Comparison of ENCODE assay signal across 16 cellular contexts in genomic region chr9:33459115-33459514, GRCh38. TPM values are rescaled to one million over a fixed set of nuclear protein-coding genes. Genes with fewer than 3 reads are reported as not detected.
A peak's percentile ranks its signal among the peaks of the same experiment; 100 is the strongest.
DNase-seq lines count a peak whose midpoint lies in the region; ATAC-seq and TF ChIP-seq lines count a peak whose summit lies in the region.
"Had no signal": no experiment of that assay in that cellular context is flagged by ENCODE, and none has a peak within 500 bp of the region (broad histone marks: within the 10 kb centered on the region; RNA-seq: fewer than 3 reads in every experiment).

No MANE protein-coding gene starts in this region.

- no peaks in the 10 kb centered on the region for H3K27me3 ChIP-seq in PC-3 (ENCODE audit: low read length)
- no peaks in the 10 kb centered on the region for H3K27me3 ChIP-seq in psoas muscle (ENCODE audit: insufficient read depth in 3 of 3, low read length in 2 of 3)
- H3K27me3 ChIP-seq: adrenal gland, gastroesophageal sphincter, spleen had no signal

- TF ChIP-seq CTCF in PC-3 (conservative IDR thresholded peaks at IDR 0.05; ENCODE audit: low read depth, low read length) (no peak), psoas muscle (IDR thresholded peaks at IDR 0.05) (no peak)

- ATAC-seq in PC-3 (no peak; the same call in 1 of the 2 replicates), psoas muscle (no peak)
- ATAC-seq in activated naive CD8-positive, alpha-beta T cell treated with anti-CD3 and anti-CD28 coated beads, Interleukin-2, amount 10 ng/mL, durations not matched to agents 7 days and 5 days (ENCODE audit: low read depth), result no peak
- ATAC-seq in stimulated activated effector memory CD8-positive, alpha-beta T cell treated with anti-CD3 and anti-CD28 coated beads, Interleukin-12 subunit alpha, Interleukin-12 subunit beta, amount 100 ng/mL, for 72 hours, result no peak
- ATAC-seq: gastroesophageal sphincter had no signal

- POLR2A ChIA-PET in PC-3 (lab: Charles Lee; ENCODE audit: unreplicated experiment), result no interaction called here
- POLR2A ChIA-PET in activated naive CD8-positive, alpha-beta T cell treated with anti-CD3 and anti-CD28 coated beads, Interleukin-2, amount 10 ng/mL, durations not matched to agents 7 days and 5 days (lab: Charles Lee), result interaction anchor here (0.7 to 2.5 kb wide), 6 partner anchors 12 to 132 kb away, joined by 3 to 13 read pairs (median 4); partner anchors contain the start of genes AQP3 and NOL6

- H3K4me3 ChIP-seq in PC-3 (ENCODE audit: low read length) (no peak overlapping the region), psoas muscle (no peak overlapping the region)
- H3K4me3 ChIP-seq: adrenal gland, gastroesophageal sphincter, lower lobe of right lung, spleen had no signal

- peaks cover 10% of the 10 kb centered on the region; the same call in 1 of the 2 replicates for H3K36me3 ChIP-seq in PC-3 (ENCODE audit: low read depth, low read length)
- peaks cover 18 to 38% of the 10 kb centered on the region in 2 donors for H3K36me3 ChIP-seq in psoas muscle (ENCODE audit: insufficient read depth in 1 of 2, low read depth in 1 of 2)

- intact Hi-C loops in activated naive CD4-positive, alpha-beta T cell treated with anti-CD3 and anti-CD28 coated beads for 36 hours (cut with micrococcal nuclease), result loop anchor here (2.0 to 10.0 kb wide), 2 partner anchors 382 to 904 kb away; partner anchors contain the start of genes SMIM27, SMU1 and TOPORS
- intact Hi-C loops in PC-3 (cut with micrococcal nuclease) (no loop called here), psoas muscle (cut with DNase I) (no loop called here)

- H3K79me2 ChIP-seq in PC-3 (ENCODE audit: low read length), result no peaks in the 10 kb centered on the region

- no peaks in the 10 kb centered on the region for H3K9me2 ChIP-seq in PC-3 (replicated peaks; ENCODE audit: low read length)

- no peak overlapping the region for H2AFZ ChIP-seq in PC-3 (ENCODE audit: low read length)

- H3K4me3 Mint-ChIP-seq in activated naive CD4-positive, alpha-beta T cell treated with anti-CD3 and anti-CD28 coated beads for 36 hours, result no peak overlapping the region
- H3K4me3 Mint-ChIP-seq in activated naive CD8-positive, alpha-beta T cell treated with anti-CD3 and anti-CD28 coated beads, Interleukin-2, amount 10 ng/mL, durations not matched to agents 7 days and 5 days, result no peak overlapping the region
- H3K4me3 Mint-ChIP-seq in stimulated activated effector memory CD8-positive, alpha-beta T cell treated with anti-CD3 and anti-CD28 coated beads, Interleukin-12 subunit alpha, Interleukin-12 subunit beta, amount 100 ng/mL, for 72 hours, result peak overlapping the region; percentile 49
- H3K4me3 Mint-ChIP-seq: natural killer cell had no signal

- H3K4me2 ChIP-seq in PC-3 (ENCODE audit: low read length), result no peak overlapping the region
- H3K4me2 ChIP-seq: KMS-11 had no signal

- H3K27ac ChIP-seq in PC-3 (ENCODE audit: low read length) (peak overlapping the region; percentile 54), psoas muscle (no peak overlapping the region)
- H3K27ac ChIP-seq: adrenal gland, gastroesophageal sphincter, KMS-11 had no signal

- DNase-seq in activated naive CD4-positive, alpha-beta T cell treated with anti-CD3 and anti-CD28 coated beads for 36 hours, result no peak
- DNase-seq in activated naive CD4-positive, alpha-beta T cell treated with anti-CD3 and anti-CD28 coated beads, Interleukin-2, amount 50 U/mL, for 16 hours, result no peak
- DNase-seq in PC-3 (no peak), psoas muscle (no peak), RKO (ENCODE audit: low spot score) (no peak), AML-193 (lab: John Stamatoyannopoulos, UW) (no peak)
- DNase-seq in activated naive CD8-positive, alpha-beta T cell treated with anti-CD3 and anti-CD28 coated beads, Interleukin-2, amount 10 ng/mL, durations not matched to agents 7 days and 5 days, result no peak
- DNase-seq in stimulated activated effector memory CD8-positive, alpha-beta T cell treated with anti-CD3 and anti-CD28 coated beads, Interleukin-12 subunit alpha, Interleukin-12 subunit beta, amount 100 ng/mL, for 72 hours (ENCODE audit: low spot score in 2 of 2), result no peak
- DNase-seq: adrenal gland, lower lobe of right lung, natural killer cell, NCI-H146, spleen had no signal

- CTCF ChIA-PET in activated naive CD4-positive, alpha-beta T cell treated with anti-CD3 and anti-CD28 coated beads for 36 hours (lab: Charles Lee), result interaction anchor here (0.7 to 3.0 kb wide), 3 partner anchors 8 to 43 kb away, joined by 3 to 21 read pairs (median 6); partner anchors contain the start of gene AQP3
- CTCF ChIA-PET in PC-3 (lab: Charles Lee), result interaction anchor here (0.6 kb wide), 1 partner anchor 8 kb away, joined by 4 read pairs; no protein-coding TSS in a partner anchor

- peaks cover 8% of the 10 kb centered on the region for H3K36me3 Mint-ChIP-seq in activated naive CD4-positive, alpha-beta T cell treated with anti-CD3 and anti-CD28 coated beads for 36 hours (ENCODE audit: low read depth)
- H3K36me3 Mint-ChIP-seq in activated naive CD8-positive, alpha-beta T cell treated with anti-CD3 and anti-CD28 coated beads, Interleukin-2, amount 10 ng/mL, durations not matched to agents 7 days and 5 days, result peaks cover 7% of the 10 kb centered on the region
- peaks cover 35% of the 10 kb centered on the region for H3K36me3 Mint-ChIP-seq in stimulated activated effector memory CD8-positive, alpha-beta T cell treated with anti-CD3 and anti-CD28 coated beads, Interleukin-12 subunit alpha, Interleukin-12 subunit beta, amount 100 ng/mL, for 72 hours
- H3K36me3 Mint-ChIP-seq: natural killer cell had no signal

- H3K4me1 Mint-ChIP-seq in activated naive CD4-positive, alpha-beta T cell treated with anti-CD3 and anti-CD28 coated beads for 36 hours (ENCODE audit: low read depth), result peaks cover 47% of the 10 kb centered on the region
- H3K4me1 Mint-ChIP-seq in activated naive CD8-positive, alpha-beta T cell treated with anti-CD3 and anti-CD28 coated beads, Interleukin-2, amount 10 ng/mL, durations not matched to agents 7 days and 5 days, result peaks cover 37% of the 10 kb centered on the region
- peaks cover 50% of the 10 kb centered on the region for H3K4me1 Mint-ChIP-seq in stimulated activated effector memory CD8-positive, alpha-beta T cell treated with anti-CD3 and anti-CD28 coated beads, Interleukin-12 subunit alpha, Interleukin-12 subunit beta, amount 100 ng/mL, for 72 hours
- H3K4me1 Mint-ChIP-seq: natural killer cell had no signal

- no peaks in the 10 kb centered on the region for H4K20me1 ChIP-seq in PC-3 (ENCODE audit: low read length)

- no peaks in the 10 kb centered on the region for H3K9me3 Mint-ChIP-seq in activated naive CD4-positive, alpha-beta T cell treated with anti-CD3 and anti-CD28 coated beads for 36 hours
- no peaks in the 10 kb centered on the region for H3K9me3 Mint-ChIP-seq in activated naive CD8-positive, alpha-beta T cell treated with anti-CD3 and anti-CD28 coated beads, Interleukin-2, amount 10 ng/mL, durations not matched to agents 7 days and 5 days
- H3K9me3 Mint-ChIP-seq in stimulated activated effector memory CD8-positive, alpha-beta T cell treated with anti-CD3 and anti-CD28 coated beads, Interleukin-12 subunit alpha, Interleukin-12 subunit beta, amount 100 ng/mL, for 72 hours, result no peaks in the 10 kb centered on the region
- H3K9me3 Mint-ChIP-seq: natural killer cell had no signal

- peak overlapping the region; percentile 90 for H3K27ac Mint-ChIP-seq in activated naive CD4-positive, alpha-beta T cell treated with anti-CD3 and anti-CD28 coated beads for 36 hours
- H3K27ac Mint-ChIP-seq in activated naive CD8-positive, alpha-beta T cell treated with anti-CD3 and anti-CD28 coated beads, Interleukin-2, amount 10 ng/mL, durations not matched to agents 7 days and 5 days, result peak overlapping the region; percentile 84
- peak overlapping the region; percentile 94 for H3K27ac Mint-ChIP-seq in stimulated activated effector memory CD8-positive, alpha-beta T cell treated with anti-CD3 and anti-CD28 coated beads, Interleukin-12 subunit alpha, Interleukin-12 subunit beta, amount 100 ng/mL, for 72 hours

- H3K9ac ChIP-seq in PC-3 (ENCODE audit: low read length), result no peak overlapping the region
- H3K9ac ChIP-seq: KMS-11 had no signal

- H3K27me3 Mint-ChIP-seq in activated naive CD4-positive, alpha-beta T cell treated with anti-CD3 and anti-CD28 coated beads for 36 hours (ENCODE audit: low read depth), result no peaks in the 10 kb centered on the region
- H3K27me3 Mint-ChIP-seq in activated naive CD8-positive, alpha-beta T cell treated with anti-CD3 and anti-CD28 coated beads, Interleukin-2, amount 10 ng/mL, durations not matched to agents 7 days and 5 days, result no peaks in the 10 kb centered on the region

- no peaks in the 10 kb centered on the region for H3K9me3 ChIP-seq in PC-3 (ENCODE audit: low read length)
- no peaks in the 10 kb centered on the region for H3K9me3 ChIP-seq in psoas muscle
- H3K9me3 ChIP-seq: adrenal gland, gastroesophageal sphincter, lower lobe of right lung, spleen had no signal

- H3K4me1 ChIP-seq in PC-3 (ENCODE audit: insufficient read depth, low read length) (peaks cover 11% of the 10 kb centered on the region), psoas muscle (no peaks in the 10 kb centered on the region)
- H3K4me1 ChIP-seq: adrenal gland, gastroesophageal sphincter, lower lobe of right lung had no signal

- WGBS in psoas muscle, 3 donors, result 60 to 79% (median 70%) methylated on average over 3 of the region's 3 CpGs

- H3F3A ChIP-seq in PC-3 (ENCODE audit: low read length, unreplicated experiment), result no peaks in the 10 kb centered on the region

- BruUV-seq in PC-3 (replicated peaks; lab: Mats Ljungman, UMichigan), result no TSS peak

RNA-seq across cellular contexts. Expression of gene AQP3, which starts 11.7 kb away (rescaled TPM):
- total RNA-seq in activated naive CD4-positive, alpha-beta T cell treated with anti-CD3 and anti-CD28 coated beads for 36 hours, result 1 to 10 TPM; 7.2 to 8.1 TPM
- total RNA-seq in PC-3 (2014; rRNA removed), result 5.1 and 9.6 TPM in 2 replicates
- 10 to 100 TPM; 29.1 to 32.0 TPM for total RNA-seq in activated naive CD8-positive, alpha-beta T cell treated with anti-CD3 and anti-CD28 coated beads, Interleukin-2, amount 10 ng/mL, durations not matched to agents 7 days and 5 days
- total RNA-seq in psoas muscle, result 10 to 100 TPM in 2 of 4 donors, 1 to 10 TPM in 2; 4.7 to 12.0 (median 8.4) TPM
- polyA plus RNA-seq in psoas muscle, result 1 to 10 TPM; 2.5 to 3.6 (median 3.1) TPM
- total RNA-seq: SK-MEL-5 had no signal

RNA-seq across cellular contexts. Expression of gene NOL6, which starts 14.6 kb away (rescaled TPM):
- 10 to 100 TPM; 38.2 to 38.6 TPM for total RNA-seq in activated naive CD4-positive, alpha-beta T cell treated with anti-CD3 and anti-CD28 coated beads for 36 hours
- total RNA-seq in PC-3 (2014; rRNA removed), result 35.9 and 55.2 TPM in 2 replicates
- 10 to 100 TPM; 30.1 to 33.2 TPM for total RNA-seq in activated naive CD8-positive, alpha-beta T cell treated with anti-CD3 and anti-CD28 coated beads, Interleukin-2, amount 10 ng/mL, durations not matched to agents 7 days and 5 days
- 10 to 100 TPM; 18.8 to 39.9 (median 33.1) TPM for total RNA-seq in psoas muscle
- polyA plus RNA-seq in psoas muscle, result 10 to 100 TPM; 24.6 to 37.2 (median 34.3) TPM

RNA-seq across cellular contexts. Expression of gene AQP7, which starts 56.7 kb away (rescaled TPM):
- total RNA-seq in activated naive CD4-positive, alpha-beta T cell treated with anti-CD3 and anti-CD28 coated beads for 36 hours, result not detected
- total RNA-seq in PC-3 (2014; rRNA removed), result not detected in 2 replicates
- not detected for total RNA-seq in activated naive CD8-positive, alpha-beta T cell treated with anti-CD3 and anti-CD28 coated beads, Interleukin-2, amount 10 ng/mL, durations not matched to agents 7 days and 5 days
- 10 to 100 TPM in 3 of 4 donors, 1 to 10 TPM in 1; 8.6 to 45.0 (median 15.7) TPM for total RNA-seq in psoas muscle
- polyA plus RNA-seq in psoas muscle, result 10 to 100 TPM in 2 of 3 donors, 1 to 10 TPM in 1; 8.6 to 10.8 (median 10.7) TPM
- total RNA-seq: natural killer cell, SK-MEL-5 had no signal
